In genomic region chrX:126824596-126824995, GRCh38 we compare ENCODE assay signal across 11 cellular contexts. TPM values are rescaled to one million over a fixed set of nuclear protein-coding genes. Genes with fewer than 3 reads are reported as not detected.
"Had no signal": no experiment of that assay in that cellular context is flagged by ENCODE, and none has a peak within 500 bp of the region (broad histone marks: within the 10 kb centered on the region; RNA-seq: fewer than 3 reads in every experiment).

No MANE protein-coding gene starts in this region.

- H3K27ac ChIP-seq: HL-60, KMS-11 had no signal

- FAIRE-seq: H1, H54, HepG2 had no signal

- H3K4me2 ChIP-seq: GM23338, KMS-11 had no signal

- H3K4me3 ChIP-seq: GM23338 had no signal

- ATAC-seq: GM23338, HepG2 had no signal

- H3K9ac ChIP-seq: KMS-11 had no signal

- H2AFZ ChIP-seq: GM23338 had no signal

- DNase-seq: H9, HCEC 1CT, KBM-7 had no signal

RNA-seq across cellular contexts. Expression of gene PRR32, which starts 5.1 kb away (rescaled TPM):
- total RNA-seq: GM23338, H1, H9, HepG2, HT1080 had no signal
- polyA plus RNA-seq: GM23338, H1, HepG2, IgD-negative memory B cell had no signal
